In the genomic region with DNA sequence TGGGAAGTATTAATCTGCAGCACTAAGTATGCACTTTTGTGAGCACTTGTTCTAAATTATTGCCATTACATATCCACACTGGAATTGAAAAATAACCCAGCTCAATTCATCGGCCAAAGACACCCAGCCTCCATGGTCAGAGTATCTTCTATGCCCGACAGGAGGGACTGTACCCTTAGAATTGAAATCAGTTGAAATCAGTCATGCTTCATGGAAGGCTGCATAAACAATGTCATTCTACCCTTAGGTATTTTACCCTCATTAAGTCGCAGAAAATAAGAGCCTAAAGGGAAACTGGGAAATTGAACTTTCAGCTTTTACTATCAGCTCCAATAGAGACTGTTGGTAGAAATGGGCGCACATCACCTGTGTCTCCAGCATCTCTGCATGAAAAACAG, we compare ENCODE assay signal across 12 cellular contexts. TPM values are rescaled to one million over a fixed set of nuclear protein-coding genes. Genes with fewer than 3 reads are reported as not detected.
A peak's percentile ranks its signal among the peaks of the same experiment; 100 is the strongest.
DNase-seq lines count a peak whose midpoint lies in the region; TF ChIP-seq lines count a peak whose summit lies in the region.
"Had no signal": no experiment of that assay in that cellular context is flagged by ENCODE, and none has a peak within 500 bp of the region (broad histone marks: within the 10 kb centered on the region; RNA-seq: fewer than 3 reads in every experiment).

No MANE protein-coding gene starts in this region.

- peaks cover 83% of the 10 kb centered on the region for H3K79me2 ChIP-seq in GM23248 (ENCODE audit: insufficient read depth)
- peaks cover 86% of the 10 kb centered on the region for H3K79me2 ChIP-seq in SK-N-SH (ENCODE audit: insufficient read depth)

- H4K20me1 ChIP-seq in GM23248 (ENCODE audit: insufficient read depth) (no peaks in the 10 kb centered on the region), SK-N-SH (ENCODE audit: insufficient read depth) (no peaks in the 10 kb centered on the region)

- no peaks in the 10 kb centered on the region for H3K9me3 Mint-ChIP-seq in osteocyte (ENCODE audit: unreplicated experiment)
- H3K9me3 Mint-ChIP-seq: T-helper 2 cell treated with Interferon-gamma antibody and Interleukin-4, amounts not matched to agents 5 μg/mL and 100 μg/mL, for 36 hours had no signal

- H3K27ac ChIP-seq in GM23248 (peak overlapping the region; percentile 25; the same call in 1 of the 2 replicates), SK-N-SH (ENCODE audit: low read depth in 2 of 2, low read length in 1 of 2) (peak overlapping the region; percentile 78 to 83)
- H3K27ac ChIP-seq in effector memory CD4-positive, alpha-beta T cell (ENCODE audit: insufficient read depth, low read length, poor library complexity, severe bottlenecking): no peak overlapping the region
- H3K27ac ChIP-seq: ascending aorta, hepatocyte had no signal

- H3K9me3 ChIP-seq in GM23248 (ENCODE audit: low read depth) (no peaks in the 10 kb centered on the region), SK-N-SH (no peaks in the 10 kb centered on the region)
- no peaks in the 10 kb centered on the region for H3K9me3 ChIP-seq in effector memory CD4-positive, alpha-beta T cell (ENCODE audit: control insufficient read depth, low read length)
- H3K9me3 ChIP-seq: ascending aorta had no signal

- peaks cover 20% of the 10 kb centered on the region for H3F3A ChIP-seq in GM23248 (ENCODE audit: insufficient read depth)
- H3F3A ChIP-seq in SK-N-SH (replicated peaks; ENCODE audit: insufficient read depth): peaks cover 7% of the 10 kb centered on the region

- H3K4me1 Mint-ChIP-seq in osteocyte (ENCODE audit: unreplicated experiment): peaks cover 65% of the 10 kb centered on the region

- peak overlapping the region; percentile 79 for H3K27ac Mint-ChIP-seq in osteocyte (ENCODE audit: unreplicated experiment)

- H3K9me2 ChIP-seq in GM23248 (ENCODE audit: insufficient read depth): no peaks in the 10 kb centered on the region
- H3K9me2 ChIP-seq in SK-N-SH: no peaks in the 10 kb centered on the region

- H3K27me3 Mint-ChIP-seq in osteocyte (ENCODE audit: unreplicated experiment): no peaks in the 10 kb centered on the region

- no peak overlapping the region for H3K4me3 Mint-ChIP-seq in osteocyte (ENCODE audit: unreplicated experiment)
- H3K4me3 Mint-ChIP-seq: T-helper 2 cell treated with Interferon-gamma antibody and Interleukin-4, amounts not matched to agents 5 μg/mL and 100 μg/mL, for 36 hours had no signal

- H3K9ac ChIP-seq in GM23248: no peak overlapping the region
- H3K9ac ChIP-seq in SK-N-SH: peak overlapping the region; percentile 33; the same call in 1 of the 2 replicates

- TF ChIP-seq CTCF in GM13977 (IDR thresholded peaks at IDR 0.05; ENCODE audit: extremely low read depth, insufficient read depth, missing control alignments): no peak
- no peak for TF ChIP-seq CTCF in SK-N-SH (IDR thresholded peaks at IDR 0.05)
- TF ChIP-seq CTCF in osteocyte (IDR thresholded peaks at IDR 0.05): peak; percentile 8

- H2AFZ ChIP-seq in GM23248: no peak overlapping the region
- H2AFZ ChIP-seq in SK-N-SH (ENCODE audit: low read depth): no peak overlapping the region
- H2AFZ ChIP-seq: hepatocyte had no signal

- peaks cover 26% of the 10 kb centered on the region for H3K4me1 ChIP-seq in GM23248 (ENCODE audit: insufficient read depth)
- peaks cover 49 to 64% of the 10 kb centered on the region in 2 experiments for H3K4me1 ChIP-seq in SK-N-SH (ENCODE audit: control insufficient read depth in 1 of 2, insufficient read depth in 2 of 2, low read depth in 1 of 2, low read length in 1 of 2)
- no peaks in the 10 kb centered on the region for H3K4me1 ChIP-seq in effector memory CD4-positive, alpha-beta T cell (ENCODE audit: control insufficient read depth, insufficient read depth, low read length, poor library complexity, severe bottlenecking)
- H3K4me1 ChIP-seq: ascending aorta had no signal

- POLR2A ChIA-PET in SK-N-SH (lab: Yijun Ruan, JAX): no interaction called here

- no peak for TF ChIP-seq EP300 in SK-N-SH (IDR thresholded peaks at IDR 0.05; ENCODE audit: borderline replicate concordance in 1 of 2, low read depth in 1 of 2, low read length in 1 of 2)

- no peak overlapping the region for H3K4me3 ChIP-seq in GM23248
- no peak overlapping the region for H3K4me3 ChIP-seq in SK-N-SH (ENCODE audit: low read depth in 2 of 2, low read length in 1 of 2)
- no peak overlapping the region for H3K4me3 ChIP-seq in effector memory CD4-positive, alpha-beta T cell (ENCODE audit: insufficient read depth, low read depth, low read length, poor library complexity, severe bottlenecking)
- H3K4me3 ChIP-seq: ascending aorta, hepatocyte had no signal

- DNase-seq in GM13977 (ENCODE audit: low spot score): peak; percentile 40
- no peak for DNase-seq in GM23248
- no peak for DNase-seq in SK-N-SH
- DNase-seq in osteocyte (ENCODE audit: extremely low spot score, unreplicated experiment): no peak
- no peak for DNase-seq in effector memory CD4-positive, alpha-beta T cell
- no peak for DNase-seq in NCI-H1092 (lab: John Stamatoyannopoulos, UW)
- no peak for DNase-seq in ecto neural progenitor cell (ENCODE audit: low spot score)
- no peak for DNase-seq in stimulated activated naive CD4-positive, alpha-beta T cell treated with Interleukin-2 at 50 U/mL for 16 hours (lab: John Stamatoyannopoulos, UW)
- DNase-seq: small intestine had no signal

- peak overlapping the region; percentile 33 for H3K4me2 ChIP-seq in GM23248 (ENCODE audit: unreplicated experiment)
- H3K4me2 ChIP-seq in SK-N-SH: peak overlapping the region; percentile 32
- H3K4me2 ChIP-seq: hepatocyte had no signal

- TF ChIP-seq RAD21 in SK-N-SH (IDR thresholded peaks at IDR 0.05; ENCODE audit: low read length): no peak

- 84 to 87% methylated on average over 4 of the region's 4 CpGs for WGBS in GM23248 (ENCODE audit: low coverage in 1 of 2, low lambda C conversion rate in 2 of 2, missing lambda C conversion rate in 2 of 2), 2 experiments
- WGBS in SK-N-SH (ENCODE audit: low lambda C conversion rate): 83% methylated on average over 4 of the region's 4 CpGs

- H3K36me3 ChIP-seq in GM23248 (ENCODE audit: low read depth): no peaks in the 10 kb centered on the region
- H3K36me3 ChIP-seq in SK-N-SH (replicated peaks in 1 of 2; ENCODE audit: control insufficient read depth in 1 of 2, insufficient read depth in 2 of 2, low read length in 1 of 2): peaks cover 0 to 12% of the 10 kb centered on the region in 2 experiments
- H3K36me3 ChIP-seq in effector memory CD4-positive, alpha-beta T cell (ENCODE audit: control insufficient read depth, insufficient read depth, low read length): no peaks in the 10 kb centered on the region
- H3K36me3 ChIP-seq: ascending aorta had no signal

- in situ Hi-C loops in GM13977 (cut with MboI; ENCODE audit: low pct_unique_long_range_greater_than_20kb, low sequenced_read_pairs, unreplicated experiment): no loop called here
- in situ Hi-C loops in GM23248 (cut with MboI): no loop called here

- CTCF ChIA-PET in SK-N-SH (lab: Yijun Ruan, JAX): interaction anchor here (0.9 to 1.1 kb wide), 3 partner anchors 10 to 99 kb away, joined by 3 to 4 read pairs (median 4); no protein-coding TSS in a partner anchor

- H3K36me3 Mint-ChIP-seq in osteocyte (ENCODE audit: unreplicated experiment): peaks cover 6% of the 10 kb centered on the region

- H3K27me3 ChIP-seq in GM23248 (replicated peaks; ENCODE audit: insufficient read depth) (no peaks in the 10 kb centered on the region), SK-N-SH (ENCODE audit: insufficient read depth) (no peaks in the 10 kb centered on the region)
- H3K27me3 ChIP-seq in effector memory CD4-positive, alpha-beta T cell (replicated peaks; ENCODE audit: control insufficient read depth, insufficient read depth, low read length, poor library complexity, severe bottlenecking): no peaks in the 10 kb centered on the region
- H3K27me3 ChIP-seq: ascending aorta, hepatocyte had no signal

TF ChIP-seq in SK-N-SH, 30 proteins besides CTCF, POLR2A, EP300 and RAD21 (continues in another document):
- TF ChIP-seq, protein P1, sequence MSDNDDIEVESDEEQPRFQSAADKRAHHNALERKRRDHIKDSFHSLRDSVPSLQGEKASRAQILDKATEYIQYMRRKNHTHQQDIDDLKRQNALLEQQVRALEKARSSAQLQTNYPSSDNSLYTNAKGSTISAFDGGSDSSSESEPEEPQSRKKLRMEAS (IDR thresholded peaks at IDR 0.05; ENCODE audit: low read depth): no peak
- no peak for TF ChIP-seq PBX3 (IDR thresholded peaks at IDR 0.05)
- TF ChIP-seq FOXJ3 (CRISPR knock-in tag; IDR thresholded peaks at IDR 0.05): no peak
- no peak for TF ChIP-seq RFX5 (IDR thresholded peaks at IDR 0.05; ENCODE audit: low read length)
- TF ChIP-seq GABPA (IDR thresholded peaks at IDR 0.05; ENCODE audit: low read depth): no peak
- TF ChIP-seq JUND (IDR thresholded peaks at IDR 0.05): no peak
- TF ChIP-seq USF2 (IDR thresholded peaks at IDR 0.05; ENCODE audit: borderline replicate concordance, low read depth, low read length): no peak
- no peak for TF ChIP-seq RCOR1 (IDR thresholded peaks at IDR 0.05; ENCODE audit: low read length)

RNA-seq across cellular contexts. Expression of gene RAMACL, which starts 2.9 kb away (rescaled TPM):
- 0.13 and 2.1 TPM in 2 replicates for total RNA-seq in GM23248 (2014; rRNA removed; shearing (Covaris generic))
- polyA plus RNA-seq in GM23248 (2016; fragmentation: Nextera tagmentation; extraction: Ambion mirVana) (0.31 and 0.33 TPM in 2 replicates), SK-N-SH (2012; rRNA removed) (0.10 and 0.39 TPM in 2 replicates)
- polyA plus RNA-seq in SK-N-SH (2012; cell fraction: cytosol; rRNA removed): 0.46 and 0.81 TPM in 2 replicates
- 0.95 and 1.4 TPM in 2 replicates for polyA plus RNA-seq in SK-N-SH (2012; cell fraction: nucleus; rRNA removed)
- 2.5 and 3.6 TPM in 2 replicates for total RNA-seq in osteocyte
- total RNA-seq: ascending aorta had no signal

RNA-seq across cellular contexts. Expression of gene RPS6KA2, which starts 37.7 kb away (rescaled TPM):
- total RNA-seq in GM23248 (2014; rRNA removed; shearing (Covaris generic)): 42.0 and 45.1 TPM in 2 replicates
- 44.0 and 49.0 TPM in 2 replicates for polyA plus RNA-seq in GM23248 (2016; fragmentation: Nextera tagmentation; extraction: Ambion mirVana)
- 59.5 and 60.3 TPM in 2 replicates for polyA plus RNA-seq in SK-N-SH (2012; rRNA removed)
- 51.5 and 62.1 TPM in 2 replicates for polyA plus RNA-seq in SK-N-SH (2012; cell fraction: cytosol; rRNA removed)
- polyA plus RNA-seq in SK-N-SH (2012; cell fraction: nucleus; rRNA removed): 47.9 and 50.9 TPM in 2 replicates
- 89.9 and 102 TPM in 2 replicates for total RNA-seq in osteocyte
